In the genomic region with DNA sequence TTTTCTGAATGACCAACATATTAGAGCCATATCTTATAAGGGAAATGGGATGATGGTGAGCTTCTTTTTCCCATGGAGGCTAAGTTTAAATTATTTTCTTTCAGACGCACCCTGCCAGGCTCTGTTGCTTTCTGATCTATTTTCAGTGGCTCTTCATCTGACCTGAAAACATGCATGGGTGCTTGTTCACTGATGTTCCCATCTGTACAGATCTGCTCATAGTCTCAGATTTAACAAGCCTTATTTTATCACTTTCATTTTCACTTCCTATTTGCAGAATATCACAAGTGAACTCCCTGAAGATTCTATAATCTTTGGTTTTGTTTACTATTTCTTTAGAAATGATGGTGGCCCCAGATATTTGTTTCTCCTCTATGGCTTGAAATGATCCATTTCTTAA, we compare ENCODE assay signal across 9 cellular contexts. TPM values are rescaled to one million over a fixed set of nuclear protein-coding genes. Genes with fewer than 3 reads are reported as not detected.
A peak's percentile ranks its signal among the peaks of the same experiment; 100 is the strongest.
DNase-seq lines count a peak whose midpoint lies in the region; ATAC-seq and TF ChIP-seq lines count a peak whose summit lies in the region.
"Had no signal": no experiment of that assay in that cellular context is flagged by ENCODE, and none has a peak within 500 bp of the region (broad histone marks: within the 10 kb centered on the region; RNA-seq: fewer than 3 reads in every experiment).

No MANE protein-coding gene starts in this region.

- no peak overlapping the region for H3K4me3 ChIP-seq in fibroblast of villous mesenchyme (ENCODE audit: low read depth, low read length)
- H3K4me3 ChIP-seq: thyroid gland had no signal

- no peak for TF ChIP-seq CTCF in fibroblast of villous mesenchyme (IDR thresholded peaks at IDR 0.05; ENCODE audit: insufficient read depth, low read depth, low read length)

- peak; percentile 98 for ATAC-seq in GM18508 (IDR thresholded peaks at IDR 0.05; ENCODE audit: insufficient read depth, unreplicated experiment)
- peak; percentile 98 for ATAC-seq in GM21515 (IDR thresholded peaks at IDR 0.05; ENCODE audit: unreplicated experiment)
- ATAC-seq in HG03469 (IDR thresholded peaks at IDR 0.05; ENCODE audit: unreplicated experiment) = peak; percentile 99
- no peak for ATAC-seq in Right ventricle myocardium superior (ENCODE audit: poor library complexity)

- DNase-seq in fibroblast of villous mesenchyme (ENCODE audit: low read depth) = peak; percentile 23
- DNase-seq in Right ventricle myocardium superior = no peak
- no peak for DNase-seq in hippocampal formation (lab: John Stamatoyannopoulos, UW)
- DNase-seq in activated CD4-positive, alpha-beta T cell treated with anti-CD3 and anti-CD28 coated beads, Interleukin-2, amount 50 U/mL, for 4 hours = no peak
- no peak for DNase-seq in NK-92 treated with Interleukin-12 subunit alpha and Interleukin-12 subunit beta, amount 100 ng/mL, for 24 hours (lab: John Stamatoyannopoulos, UW)
- DNase-seq: thyroid gland had no signal

- intact Hi-C loops in Right ventricle myocardium superior (cut with DNase I) = no loop called here

RNA-seq across cellular contexts. Expression of a gene that starts 31.1 kb away (rescaled TPM):
- total RNA-seq in fibroblast of villous mesenchyme (45.8 and 54.4 TPM in 2 replicates), Right ventricle myocardium superior (94.1 TPM)
